ENCODE assay signal across 18 cellular contexts in genomic region chrX:133094098-133094731, GRCh38. TPM values are rescaled to one million over a fixed set of nuclear protein-coding genes. Genes with fewer than 3 reads are reported as not detected.
DNase-seq lines count a peak whose midpoint lies in the region; ATAC-seq and TF ChIP-seq lines count a peak whose summit lies in the region.
"Had no signal": no experiment of that assay in that cellular context is flagged by ENCODE, and none has a peak within 500 bp of the region (broad histone marks: within the 10 kb centered on the region; RNA-seq: fewer than 3 reads in every experiment).

No MANE protein-coding gene starts in this region.

- 39 to 42% methylated on average over 6 to 8 of the region's 8 CpGs for WGBS in transverse colon (ENCODE audit: low coverage in 1 of 2), 2 donors

- 0 out of 2 replicates have a peak overlapping the region, but pooled peaks have one; percentile 7 for H3K4me2 ChIP-seq in PC-3 (ENCODE audit: low read length)
- H3K4me2 ChIP-seq: A549 had no signal

- no peak for ATAC-seq in PC-3
- ATAC-seq in HG03097 (IDR thresholded peaks at IDR 0.05; ENCODE audit: low FRiP score, unreplicated experiment): no peak
- no peak for ATAC-seq in GM19467 (IDR thresholded peaks at IDR 0.05; ENCODE audit: unreplicated experiment)
- ATAC-seq: A549 had no signal

- H3K27me3 ChIP-seq in PC-3 (ENCODE audit: low read length) (no peaks in the 10 kb centered on the region), colonic mucosa (no peaks in the 10 kb centered on the region), transverse colon (no peaks in the 10 kb centered on the region)

- CTCF ChIA-PET in PC-3 (lab: Charles Lee): interaction anchor here (1.7 kb wide), 1 partner anchor 48 kb away, joined by 6 read pairs; no protein-coding TSS in a partner anchor

- TF ChIP-seq POLR2A in transverse colon (IDR thresholded peaks at IDR 0.05): no peak

- peaks cover 16% of the 10 kb centered on the region for H3K4me1 ChIP-seq in PC-3 (ENCODE audit: insufficient read depth, low read length)
- H3K4me1 ChIP-seq in colonic mucosa: no peaks in the 10 kb centered on the region
- H3K4me1 ChIP-seq in transverse colon: no peaks in the 10 kb centered on the region
- H3K4me1 ChIP-seq: A549 had no signal

- no peaks in the 10 kb centered on the region for H3K9me3 ChIP-seq in PC-3 (ENCODE audit: low read length)
- H3K9me3 ChIP-seq in colonic mucosa: no peaks in the 10 kb centered on the region
- H3K9me3 ChIP-seq in transverse colon: no peaks in the 10 kb centered on the region
- H3K9me3 ChIP-seq: A549 had no signal

- no peaks in the 10 kb centered on the region for H4K20me1 ChIP-seq in PC-3 (ENCODE audit: low read length)

- H3K9ac ChIP-seq in PC-3 (ENCODE audit: low read length): no peak overlapping the region
- H3K9ac ChIP-seq in colonic mucosa (ENCODE audit: low read depth in 2 of 2, low read length in 2 of 2): no peak overlapping the region

- BruUV-seq in PC-3 (replicated peaks; lab: Mats Ljungman, UMichigan): no TSS peak

- POLR2A ChIA-PET in PC-3 (lab: Charles Lee; ENCODE audit: unreplicated experiment): no interaction called here

- in situ Hi-C loops in transverse colon (cut with MboI; ENCODE audit: low pct_ligation_motif_present in 1 of 4, low pct_unique_long_range_greater_than_20kb in 1 of 4, low sequenced_read_pairs in 3 of 4): no loop called here

- no peak for TF ChIP-seq EP300 in transverse colon (IDR thresholded peaks at IDR 0.05; ENCODE audit: low read depth)

- TF ChIP-seq CTCF in C4-2B (conservative IDR thresholded peaks at IDR 0.05) (no peak), PC-3 (conservative IDR thresholded peaks at IDR 0.05; ENCODE audit: low read depth, low read length) (no peak), colonic mucosa (IDR thresholded peaks at IDR 0.05) (no peak), transverse colon (IDR thresholded peaks at IDR 0.05) (no peak)

- peak overlapping the region; percentile 68; the same call in 1 of the 2 replicates for H2AFZ ChIP-seq in PC-3 (ENCODE audit: low read length)

- H3K27ac ChIP-seq in C4-2B (peak overlapping the region; percentile 38), PC-3 (ENCODE audit: low read length) (no peak overlapping the region), colonic mucosa (peak overlapping the region; percentile 52), transverse colon (peak overlapping the region in 3 of 4 donors; percentile 28 to 54 (median 45))
- H3K27ac ChIP-seq: 22Rv1, A549 had no signal

- H3F3A ChIP-seq in PC-3 (ENCODE audit: low read length, unreplicated experiment): no peaks in the 10 kb centered on the region

- H3K79me2 ChIP-seq in PC-3 (ENCODE audit: low read length): no peaks in the 10 kb centered on the region

- H3K4me3 ChIP-seq in PC-3 (ENCODE audit: low read length) (no peak overlapping the region), colonic mucosa (no peak overlapping the region), transverse colon (no peak overlapping the region)
- H3K4me3 ChIP-seq: A549 had no signal

- no peaks in the 10 kb centered on the region for H3K9me2 ChIP-seq in PC-3 (replicated peaks; ENCODE audit: low read length)

- no peaks in the 10 kb centered on the region for H3K36me3 ChIP-seq in PC-3 (ENCODE audit: low read depth, low read length)
- H3K36me3 ChIP-seq in colonic mucosa: no peaks in the 10 kb centered on the region
- H3K36me3 ChIP-seq in transverse colon: no peaks in the 10 kb centered on the region

- DNase-seq in PC-3: no peak
- peak; percentile 23 for DNase-seq in colonic mucosa
- DNase-seq in transverse colon: no peak
- DNase-seq in NCI-H345 (lab: John Stamatoyannopoulos, UW): no peak
- DNase-seq: AML-193; CD4-positive, alpha-beta memory T cell; DMS153; DMS79; GDM1; H9 had no signal

- intact Hi-C loops in PC-3 (cut with micrococcal nuclease): loop anchor here (5.0 kb wide), 1 partner anchor 47 kb away; no protein-coding TSS in a partner anchor
- intact Hi-C loops in colonic mucosa (cut with DNase I): no loop called here
- intact Hi-C loops in transverse colon (cut with DNase I; ENCODE audit: low total_unique reads): no loop called here

RNA-seq across cellular contexts. Expression of gene USP26, which starts 2.7 kb away (rescaled TPM):
- total RNA-seq in PC-3 (2014; rRNA removed) (not detected in 2 replicates), colonic mucosa (not detected), transverse colon (not detected)
- total RNA-seq: CD4-positive, alpha-beta memory T cell; Daoy; H1; H9; HT-29 had no signal
